8 cellular contexts compared by ENCODE assay signal in genomic region chr15:69265347-69265955, GRCh38. TPM values are rescaled to one million over a fixed set of nuclear protein-coding genes. Genes with fewer than 3 reads are reported as not detected.
DNase-seq lines count a peak whose midpoint lies in the region; ATAC-seq and TF ChIP-seq lines count a peak whose summit lies in the region.

No MANE protein-coding gene starts in this region.

- WGBS in smooth muscle cell (ENCODE audit: low lambda C conversion rate) = 58% methylated on average over 5 of the region's 5 CpGs

- no peaks in the 10 kb centered on the region for H3K9me3 ChIP-seq in smooth muscle cell (replicated peaks; ENCODE audit: low read depth)

- no peaks in the 10 kb centered on the region for H3K36me3 ChIP-seq in smooth muscle cell (ENCODE audit: low read depth)

- H3K4me3 Mint-ChIP-seq in activated CD4-positive, alpha-beta T cell treated with anti-CD3 and anti-CD28 coated beads, Interleukin-2, amount 10 ng/mL, durations not matched to agents 24 days and 14 days = no peak overlapping the region

- H3K9me3 Mint-ChIP-seq in activated CD4-positive, alpha-beta T cell treated with anti-CD3 and anti-CD28 coated beads, Interleukin-2, amount 10 ng/mL, durations not matched to agents 24 days and 14 days = no peaks in the 10 kb centered on the region

- no peak for ATAC-seq in HG02678 (IDR thresholded peaks at IDR 0.05; ENCODE audit: unreplicated experiment)

- TF ChIP-seq CTCF in epithelial cell of proximal tubule (conservative IDR thresholded peaks at IDR 0.05; ENCODE audit: low read depth, low read length) = peak; percentile 63
- peak; percentile 48 for TF ChIP-seq CTCF in smooth muscle cell (IDR thresholded peaks at IDR 0.05; ENCODE audit: borderline replicate concordance, insufficient read depth, poor library complexity, severe bottlenecking)

- H3K4me2 ChIP-seq in smooth muscle cell = no peak overlapping the region

- no peaks in the 10 kb centered on the region for H3K27me3 Mint-ChIP-seq in activated CD4-positive, alpha-beta T cell treated with anti-CD3 and anti-CD28 coated beads, Interleukin-2, amount 10 ng/mL, durations not matched to agents 24 days and 14 days

- no peaks in the 10 kb centered on the region for H3F3A ChIP-seq in smooth muscle cell (ENCODE audit: low read depth)

- H3K27ac Mint-ChIP-seq in activated CD4-positive, alpha-beta T cell treated with anti-CD3 and anti-CD28 coated beads, Interleukin-2, amount 10 ng/mL, durations not matched to agents 24 days and 14 days = no peak overlapping the region

- H3K36me3 Mint-ChIP-seq in activated CD4-positive, alpha-beta T cell treated with anti-CD3 and anti-CD28 coated beads, Interleukin-2, amount 10 ng/mL, durations not matched to agents 24 days and 14 days (ENCODE audit: low read depth) = no peaks in the 10 kb centered on the region

- H3K9ac ChIP-seq in smooth muscle cell (ENCODE audit: low read depth) = no peak overlapping the region

- no peak overlapping the region for H3K27ac ChIP-seq in smooth muscle cell (ENCODE audit: low read depth)

- DNase-seq in NCI-H748 (lab: John Stamatoyannopoulos, UW; ENCODE audit: unreplicated experiment) (peak; percentile 17), NCI-H748 treated with DMSO at 0.1 percent for 48 hours (lab: John Stamatoyannopoulos, UW) (no peak), NCI-H69 (lab: John Stamatoyannopoulos, UW) (peak; percentile 44), epithelial cell of proximal tubule (ENCODE audit: low read depth) (no peak), smooth muscle cell (lab: John Stamatoyannopoulos, UW; ENCODE audit: unreplicated experiment) (no peak), iPS-NIHi7 (ENCODE audit: extremely low spot score) (no peak)
- no peak for DNase-seq in activated CD4-positive, alpha-beta T cell treated with anti-CD3 and anti-CD28 coated beads, Interleukin-2, amount 10 ng/mL, durations not matched to agents 24 days and 14 days

- H3K4me3 ChIP-seq in epithelial cell of proximal tubule (ENCODE audit: low read depth, low read length) (no peak overlapping the region), smooth muscle cell (no peak overlapping the region)

- H3K4me1 ChIP-seq in smooth muscle cell (ENCODE audit: low read depth) = no peaks in the 10 kb centered on the region

- H3K4me1 Mint-ChIP-seq in activated CD4-positive, alpha-beta T cell treated with anti-CD3 and anti-CD28 coated beads, Interleukin-2, amount 10 ng/mL, durations not matched to agents 24 days and 14 days = no peaks in the 10 kb centered on the region

- intact Hi-C loops in activated CD4-positive, alpha-beta T cell treated with anti-CD3 and anti-CD28 coated beads, Interleukin-2, amount 10 ng/mL, durations not matched to agents 24 days and 14 days (cut with micrococcal nuclease) = loop anchor here (1.0 kb wide), 1 partner anchor 205 kb away; no protein-coding TSS in a partner anchor

- no peak overlapping the region for H2AFZ ChIP-seq in smooth muscle cell (ENCODE audit: low read depth)

- H4K20me1 ChIP-seq in smooth muscle cell (ENCODE audit: low read depth) = no peaks in the 10 kb centered on the region

- no peaks in the 10 kb centered on the region for H3K27me3 ChIP-seq in smooth muscle cell (ENCODE audit: low read depth)

- H3K79me2 ChIP-seq in smooth muscle cell (ENCODE audit: low read depth) = no peaks in the 10 kb centered on the region

RNA-seq across cellular contexts. Expression of gene PAQR5, which starts 33.3 kb away (rescaled TPM):
- total RNA-seq in epithelial cell of proximal tubule (9.5 and 10.1 TPM in 2 replicates), smooth muscle cell (1.6 and 2.6 TPM in 2 replicates)
- polyA plus RNA-seq in smooth muscle cell = 1.2 and 1.5 TPM in 2 replicates
- not detected in 2 replicates for total RNA-seq in activated CD4-positive, alpha-beta T cell treated with anti-CD3 and anti-CD28 coated beads, Interleukin-2, amount 10 ng/mL, durations not matched to agents 24 days and 14 days

Comparison
In these comparisons a context has a peak if more than half of its experiments do, and no peak if none do; other contexts are left out.
1. DNase-seq: peak in NCI-H748 (single experiment) and NCI-H69 (single experiment); none in NCI-H748 treated with DMSO at 0.1 percent for 48 hours (single experiment), epithelial cell of proximal tubule (single experiment), smooth muscle cell (single experiment), activated CD4-positive, alpha-beta T cell treated with anti-CD3 and anti-CD28 coated beads, Interleukin-2, amount 10 ng/mL, durations not matched to agents 24 days and 14 days (single experiment) and iPS-NIHi7 (single experiment).